In genomic region chr4:3074846-3075651, GRCh38 we compare ENCODE assay signal across 8 cellular contexts. TPM values are rescaled to one million over a fixed set of nuclear protein-coding genes. Genes with fewer than 3 reads are reported as not detected.
DNase-seq lines count a peak whose midpoint lies in the region; ATAC-seq and TF ChIP-seq lines count a peak whose summit lies in the region.

No MANE protein-coding gene starts in this region.

- H3K9me3 Mint-ChIP-seq in activated naive CD8-positive, alpha-beta T cell treated with anti-CD3 and anti-CD28 coated beads for 36 hours, result no peaks in the 10 kb centered on the region

- H3K4me3 Mint-ChIP-seq in activated naive CD8-positive, alpha-beta T cell treated with anti-CD3 and anti-CD28 coated beads for 36 hours, result peak overlapping the region; percentile 95

- peak overlapping the region; percentile 91 for H3K27ac Mint-ChIP-seq in activated naive CD8-positive, alpha-beta T cell treated with anti-CD3 and anti-CD28 coated beads for 36 hours

- TF ChIP-seq CTCF in A673 (conservative IDR thresholded peaks at IDR 0.05; ENCODE audit: low read depth, low read length) (no peak), cardiac muscle cell (IDR thresholded peaks at IDR 0.05; ENCODE audit: low read depth, low read length) (no peak)

- in situ Hi-C loops in SK-MEL-5 (cut with HindIII; ENCODE audit: low pct_unique_long_range_greater_than_20kb, low sequenced_read_pairs), result no loop called here

- no peaks in the 10 kb centered on the region for H3K27me3 ChIP-seq in A673 (replicated peaks; ENCODE audit: insufficient read depth, low read depth, low read length, poor library complexity)
- no peaks in the 10 kb centered on the region for H3K27me3 ChIP-seq in cardiac muscle cell

- H3K36me3 Mint-ChIP-seq in activated naive CD8-positive, alpha-beta T cell treated with anti-CD3 and anti-CD28 coated beads for 36 hours, result peaks cover 8% of the 10 kb centered on the region

- peaks cover 23% of the 10 kb centered on the region for H3K4me1 Mint-ChIP-seq in activated naive CD8-positive, alpha-beta T cell treated with anti-CD3 and anti-CD28 coated beads for 36 hours

- peak overlapping the region; percentile 94 for H3K4me3 ChIP-seq in A673 (ENCODE audit: low read depth, low read length, poor library complexity, severe bottlenecking)
- peak overlapping the region; percentile 80 for H3K4me3 ChIP-seq in cardiac muscle cell

- peak; percentile 0 for ATAC-seq in GM18870 (IDR thresholded peaks at IDR 0.05; ENCODE audit: unreplicated experiment)
- no peak for ATAC-seq in GM21390 (IDR thresholded peaks at IDR 0.05; ENCODE audit: unreplicated experiment)

- peak; percentile 83 for DNase-seq in A673 (ENCODE audit: low spot score)
- DNase-seq in Kasumi-1 (lab: John Stamatoyannopoulos, UW), result peak; percentile 77 to 81
- DNase-seq in SK-MEL-5 (ENCODE audit: low read depth, low spot score), result peak; percentile 54
- DNase-seq in activated naive CD8-positive, alpha-beta T cell treated with anti-CD3 and anti-CD28 coated beads for 36 hours, result peak; percentile 66
- DNase-seq in cardiac muscle cell (ENCODE audit: low read depth in 1 of 2, low spot score in 1 of 2), result peak; percentile 58 to 86
- peak; percentile 88 for DNase-seq in posterior vena cava (ENCODE audit: low spot score)

- CTCF ChIA-PET in A673 (lab: Charles Lee), result no interaction called here

- peaks cover 10% of the 10 kb centered on the region for H3K4me1 ChIP-seq in A673 (ENCODE audit: insufficient read depth, low read length, poor library complexity, severe bottlenecking)
- H3K4me1 ChIP-seq in cardiac muscle cell (ENCODE audit: low read depth), result peaks cover 19% of the 10 kb centered on the region

- H3K9me3 ChIP-seq in A673 (ENCODE audit: low read depth, low read length, poor library complexity, severe bottlenecking), result no peaks in the 10 kb centered on the region
- no peaks in the 10 kb centered on the region for H3K9me3 ChIP-seq in cardiac muscle cell (ENCODE audit: low read depth)

- peak overlapping the region; percentile 83 for H3K27ac ChIP-seq in A673 (ENCODE audit: low read depth, low read length, poor library complexity, severe bottlenecking)
- peak overlapping the region; percentile 86 for H3K27ac ChIP-seq in cardiac muscle cell

- no TSS peak for BruUV-seq in A673 (replicated peaks; lab: Mats Ljungman, UMichigan)

- no peaks in the 10 kb centered on the region for H3K27me3 Mint-ChIP-seq in activated naive CD8-positive, alpha-beta T cell treated with anti-CD3 and anti-CD28 coated beads for 36 hours

- intact Hi-C loops in A673 (cut with micrococcal nuclease; ENCODE audit: unreplicated experiment), result no loop called here
- intact Hi-C loops in posterior vena cava (cut with DNase I), result no loop called here

- H3K36me3 ChIP-seq in A673 (ENCODE audit: insufficient read depth, low read length, poor library complexity, severe bottlenecking) (no peaks in the 10 kb centered on the region), cardiac muscle cell (no peaks in the 10 kb centered on the region)

- POLR2A ChIA-PET in A673 (lab: Charles Lee; ENCODE audit: low non-redundant PET), result interaction anchor here (0.8 kb wide), 1 partner anchor 12 kb away, joined by 3 read pairs; no protein-coding TSS in a partner anchor

RNA-seq across cellular contexts. Expression of gene HTT, which starts 0.6 kb away (rescaled TPM):
- total RNA-seq in A673 (2021), result 66.8 and 86.6 TPM in 2 replicates
- 17.2 and 18.0 TPM in 2 replicates for total RNA-seq in SK-MEL-5 (2014; rRNA removed; shearing (Covaris generic))
- 25.1 and 27.7 TPM in 2 replicates for polyA plus RNA-seq in SK-MEL-5 (2015; cell fraction: cytosol; rRNA removed)
- 18.5 and 40.8 TPM in 2 replicates for polyA plus RNA-seq in SK-MEL-5 (2015; cell fraction: nucleus; rRNA removed)
- 10 to 100 TPM; 42.9 to 49.4 TPM for total RNA-seq in activated naive CD8-positive, alpha-beta T cell treated with anti-CD3 and anti-CD28 coated beads for 36 hours
- total RNA-seq in cardiac muscle cell, result 27.4 and 38.6 TPM in 2 replicates
- 9.7 and 11.4 TPM in 2 replicates for polyA plus RNA-seq in cardiac muscle cell
- total RNA-seq in posterior vena cava, result 10 to 100 TPM; 47.4 to 49.0 TPM

RNA-seq across cellular contexts. Expression of gene HTT-AS, which starts 0.7 kb away (rescaled TPM):
- total RNA-seq in A673 (2021), result not detected in 2 replicates
- not detected in 2 replicates for total RNA-seq in SK-MEL-5 (2014; rRNA removed; shearing (Covaris generic))
- not detected in 2 replicates for polyA plus RNA-seq in SK-MEL-5 (2015; cell fraction: cytosol; rRNA removed)
- polyA plus RNA-seq in SK-MEL-5 (2015; cell fraction: nucleus; rRNA removed), result not detected in 2 replicates
- not detected for total RNA-seq in activated naive CD8-positive, alpha-beta T cell treated with anti-CD3 and anti-CD28 coated beads for 36 hours
- total RNA-seq in cardiac muscle cell, result not detected in 2 replicates
- not detected in 2 replicates for polyA plus RNA-seq in cardiac muscle cell
- not detected for total RNA-seq in posterior vena cava
